ENCODE assay signal across 24 cellular contexts in the genomic region with DNA sequence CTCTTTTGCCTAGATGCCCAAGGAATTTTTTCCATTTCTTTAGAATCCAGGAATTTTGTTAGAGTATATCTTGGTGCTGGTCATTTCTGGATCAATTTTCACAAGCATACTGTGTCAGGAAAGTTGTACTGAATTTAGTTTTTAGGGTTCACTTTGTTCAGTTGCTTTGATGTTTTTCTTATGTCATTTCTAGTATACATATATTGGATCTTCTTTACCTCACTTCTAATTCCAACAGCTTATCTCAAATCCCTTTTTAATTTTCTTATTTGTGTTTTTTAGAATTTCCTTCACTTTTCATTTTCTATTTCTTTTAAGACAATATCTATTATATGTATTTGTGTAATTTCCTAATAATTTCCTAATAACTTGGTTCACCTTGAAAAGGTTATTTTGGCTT.
"Had no signal": no experiment of that assay in that cellular context is flagged by ENCODE, and none has a peak within 500 bp of the region (broad histone marks: within the 10 kb centered on the region; RNA-seq: fewer than 3 reads in every experiment).

No MANE protein-coding gene starts in this region.

- H3K27ac Mint-ChIP-seq: naive thymus-derived CD4-positive, alpha-beta T cell; natural killer cell treated with Interleukin-12 subunit alpha and Interleukin-12 subunit beta and Interleukin-15 and Interleukin-18, amount 100 ng/mL, for 72 hours; progenitor cell of endocrine pancreas; stimulated activated naive B cell treated with anti-CD40 and anti-IgM and Interleukin-4, amounts not matched to agents 10 μg/mL and 1 μg/mL and 100 μg/mL, for 72 hours had no signal

- H3K4me3 Mint-ChIP-seq: naive thymus-derived CD4-positive, alpha-beta T cell; natural killer cell treated with Interleukin-12 subunit alpha and Interleukin-12 subunit beta and Interleukin-15 and Interleukin-18, amount 100 ng/mL, for 72 hours; stimulated activated naive B cell treated with anti-CD40 and anti-IgM and Interleukin-4, amounts not matched to agents 10 μg/mL and 1 μg/mL and 100 μg/mL, for 72 hours had no signal

- H3K27me3 Mint-ChIP-seq: naive thymus-derived CD4-positive, alpha-beta T cell; progenitor cell of endocrine pancreas; stimulated activated naive B cell treated with anti-CD40 and anti-IgM and Interleukin-4, amounts not matched to agents 10 μg/mL and 1 μg/mL and 100 μg/mL, for 72 hours had no signal

- H3K27ac ChIP-seq: left ventricle myocardium inferior, ovary, skin epidermis, stomach, testis, thyroid gland, transverse colon, upper lobe of left lung, vagina had no signal

- H3K27me3 ChIP-seq: ovary, stomach, testis, thyroid gland, transverse colon, upper lobe of left lung, vagina had no signal

- H3K4me3 ChIP-seq: left ventricle myocardium inferior, lung, mucosa of descending colon, ovary, skin epidermis, stomach, testis, thyroid gland, transverse colon, upper lobe of left lung, vagina had no signal

- DNase-seq: islet precursor cell; left ventricle myocardium inferior; midbrain; mucosa of descending colon; naive thymus-derived CD4-positive, alpha-beta T cell; ovary; retina; right cardiac atrium; stimulated activated CD4-positive, alpha-beta T cell treated with anti-CD3 and anti-CD28 coated beads, Interleukin-12 subunit alpha, Interleukin-12 subunit beta, amount 100 ng/mL, for 4 hours; stimulated activated CD4-positive, alpha-beta T cell treated with anti-CD3 and anti-CD28 coated beads, Interleukin-15, amount 100 ng/mL, for 24 hours; stimulated activated CD4-positive, alpha-beta T cell treated with anti-CD3 and anti-CD28 coated beads, Interleukin-2, amount 100 ng/mL, for 24 hours; stimulated activated CD4-positive, alpha-beta T cell treated with anti-CD3 and anti-CD28 coated beads, Interleukin-4, amount 100 ng/mL, for 1 hour; stimulated activated naive B cell treated with anti-CD40 and anti-IgM and Interleukin-4, amounts not matched to agents 10 μg/mL and 1 μg/mL and 100 μg/mL, for 72 hours; stimulated activated naive CD8-positive, alpha-beta T cell treated with anti-CD3 and anti-CD28 coated beads, Interleukin-15, Interleukin-2, amounts not matched to agents 100 U/mL and 50 U/mL, for 24 hours; stomach; testis; thyroid gland; transverse colon; upper lobe of left lung had no signal

- H3K9me3 ChIP-seq: testis, thyroid gland had no signal

- H3K36me3 ChIP-seq: ovary, stomach, thyroid gland, transverse colon, upper lobe of left lung, vagina had no signal

- H3K4me1 ChIP-seq: left ventricle myocardium inferior, stomach, testis, thyroid gland, transverse colon, upper lobe of left lung, vagina had no signal

- H3K4me1 Mint-ChIP-seq: naive thymus-derived CD4-positive, alpha-beta T cell; stimulated activated naive B cell treated with anti-CD40 and anti-IgM and Interleukin-4, amounts not matched to agents 10 μg/mL and 1 μg/mL and 100 μg/mL, for 72 hours had no signal

- H3K9me3 Mint-ChIP-seq: natural killer cell treated with Interleukin-12 subunit alpha and Interleukin-12 subunit beta and Interleukin-15 and Interleukin-18, amount 100 ng/mL, for 72 hours had no signal
